In the genomic region with DNA sequence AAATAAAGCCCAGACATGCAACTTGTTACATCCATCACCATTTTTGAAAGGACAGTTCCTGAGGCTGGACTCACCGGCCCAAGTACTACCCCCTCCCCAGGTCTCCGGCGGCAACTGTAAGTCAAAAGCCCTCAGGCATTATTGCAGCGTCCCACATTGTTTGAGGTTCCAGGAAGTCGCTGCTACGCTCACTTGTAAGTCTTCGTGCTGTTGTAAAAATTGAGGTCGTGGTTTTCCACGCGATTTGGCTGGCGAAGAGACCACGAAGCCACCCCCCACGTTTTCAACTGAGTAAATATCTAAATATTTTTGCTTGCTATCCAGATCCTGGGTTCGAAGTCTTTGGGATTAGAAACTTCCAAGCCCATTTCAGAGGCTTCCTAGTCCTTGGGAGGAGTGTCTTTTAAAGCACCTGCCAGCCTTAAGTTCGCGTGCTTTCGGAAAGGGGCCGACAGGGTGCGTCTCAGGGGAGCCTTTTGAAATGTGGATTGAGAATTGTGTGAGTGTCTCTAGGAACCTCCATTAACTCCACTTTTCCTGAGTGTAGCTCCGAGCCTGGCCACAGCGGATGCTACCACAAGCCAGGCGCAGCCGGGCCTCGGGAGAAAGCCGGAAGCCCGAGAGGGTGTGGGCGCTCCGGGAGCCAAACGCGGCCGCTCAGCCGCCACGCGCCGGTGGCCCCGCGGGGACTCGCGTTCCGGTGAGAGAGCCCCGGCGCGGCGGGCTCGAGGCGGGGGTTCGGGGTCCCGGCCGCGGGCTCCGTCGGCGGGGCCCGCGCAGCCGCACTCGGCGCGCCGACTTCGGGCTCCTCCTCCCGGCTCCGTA, we compare ENCODE assay signal across 8 cellular contexts. TPM values are rescaled to one million over a fixed set of nuclear protein-coding genes. Genes with fewer than 3 reads are reported as not detected.
DNase-seq lines count a peak whose midpoint lies in the region; ATAC-seq, FAIRE-seq and TF ChIP-seq lines count a peak whose summit lies in the region.

A gene with protein sequence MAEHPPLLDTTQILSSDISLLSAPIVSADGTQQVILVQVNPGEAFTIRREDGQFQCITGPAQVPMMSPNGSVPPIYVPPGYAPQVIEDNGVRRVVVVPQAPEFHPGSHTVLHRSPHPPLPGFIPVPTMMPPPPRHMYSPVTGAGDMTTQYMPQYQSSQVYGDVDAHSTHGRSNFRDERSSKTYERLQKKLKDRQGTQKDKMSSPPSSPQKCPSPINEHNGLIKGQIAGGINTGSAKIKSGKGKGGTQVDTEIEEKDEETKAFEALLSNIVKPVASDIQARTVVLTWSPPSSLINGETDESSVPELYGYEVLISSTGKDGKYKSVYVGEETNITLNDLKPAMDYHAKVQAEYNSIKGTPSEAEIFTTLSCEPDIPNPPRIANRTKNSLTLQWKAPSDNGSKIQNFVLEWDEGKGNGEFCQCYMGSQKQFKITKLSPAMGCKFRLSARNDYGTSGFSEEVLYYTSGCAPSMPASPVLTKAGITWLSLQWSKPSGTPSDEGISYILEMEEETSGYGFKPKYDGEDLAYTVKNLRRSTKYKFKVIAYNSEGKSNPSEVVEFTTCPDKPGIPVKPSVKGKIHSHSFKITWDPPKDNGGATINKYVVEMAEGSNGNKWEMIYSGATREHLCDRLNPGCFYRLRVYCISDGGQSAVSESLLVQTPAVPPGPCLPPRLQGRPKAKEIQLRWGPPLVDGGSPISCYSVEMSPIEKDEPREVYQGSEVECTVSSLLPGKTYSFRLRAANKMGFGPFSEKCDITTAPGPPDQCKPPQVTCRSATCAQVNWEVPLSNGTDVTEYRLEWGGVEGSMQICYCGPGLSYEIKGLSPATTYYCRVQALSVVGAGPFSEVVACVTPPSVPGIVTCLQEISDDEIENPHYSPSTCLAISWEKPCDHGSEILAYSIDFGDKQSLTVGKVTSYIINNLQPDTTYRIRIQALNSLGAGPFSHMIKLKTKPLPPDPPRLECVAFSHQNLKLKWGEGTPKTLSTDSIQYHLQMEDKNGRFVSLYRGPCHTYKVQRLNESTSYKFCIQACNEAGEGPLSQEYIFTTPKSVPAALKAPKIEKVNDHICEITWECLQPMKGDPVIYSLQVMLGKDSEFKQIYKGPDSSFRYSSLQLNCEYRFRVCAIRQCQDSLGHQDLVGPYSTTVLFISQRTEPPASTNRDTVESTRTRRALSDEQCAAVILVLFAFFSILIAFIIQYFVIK (plus strand): TSS at position 812 of the 825 bp plus-strand sequence. CDS start 30,279 bp downstream, outside the sequence.

- H3K36me3 ChIP-seq in upper lobe of left lung, result no peaks in the 10 kb centered on the region

- no peaks in the 10 kb centered on the region for H3K27me3 ChIP-seq in upper lobe of left lung

- peak within 1 kb of the TSS; percentile 98 to 100 (median 100) for H3K27ac ChIP-seq in upper lobe of left lung

- H3K9me3 ChIP-seq in upper lobe of left lung, result peaks cover 0 to 8% (median 2%) of the 10 kb centered on the region in 4 donors

- peak; percentile 1 for ATAC-seq in HG03469 (IDR thresholded peaks at IDR 0.05; ENCODE audit: unreplicated experiment)
- ATAC-seq in activated naive CD4-positive, alpha-beta T cell treated with anti-CD3 and anti-CD28 coated beads, Interleukin-2, amount 50 U/mL, for 72 hours, result peak; percentile 17 to 44
- peak; percentile 84 for ATAC-seq in omental fat pad (ENCODE audit: low FRiP score)
- ATAC-seq in upper lobe of left lung (ENCODE audit: low FRiP score in 2 of 2), result peak; percentile 62 to 91

- peaks cover 18 to 26% of the 10 kb centered on the region in 2 donors for H3K9me3 Mint-ChIP-seq in activated naive CD4-positive, alpha-beta T cell treated with anti-CD3 and anti-CD28 coated beads, Interleukin-2, amount 50 U/mL, for 72 hours

- TF ChIP-seq CTCF in omental fat pad (IDR thresholded peaks at IDR 0.05) (no peak), upper lobe of left lung (IDR thresholded peaks at IDR 0.05) (peak in 2 of 6 experiments; percentile 30 to 32)

- DNase-seq in C1 segment of cervical spinal cord (lab: John Stamatoyannopoulos, UW), result peak in 13 of 14 donors; percentile 40 to 77 (median 62)
- DNase-seq in RCC 7860 (ENCODE audit: low spot score), result peak; percentile 32
- DNase-seq in activated naive CD4-positive, alpha-beta T cell treated with anti-CD3 and anti-CD28 coated beads, Interleukin-2, amount 50 U/mL, for 72 hours (ENCODE audit: low spot score in 2 of 2), result peak in 1 of 2 donors; percentile 87
- DNase-seq in glomerular endothelial cell (ENCODE audit: extremely low read depth, low read depth, low spot score), result no peak
- DNase-seq in omental fat pad (ENCODE audit: low spot score), result no peak
- DNase-seq in upper lobe of left lung, result peak in 1 of 2 donors; percentile 67

- TF ChIP-seq POLR2A in GM18951 (IDR thresholded peaks at IDR 0.05; ENCODE audit: extremely low read depth, insufficient read depth, insufficient read length) (peak; percentile 80), upper lobe of left lung (IDR thresholded peaks at IDR 0.05) (peak in 1 of 4 donors; percentile 40)

- H3K27ac Mint-ChIP-seq in activated naive CD4-positive, alpha-beta T cell treated with anti-CD3 and anti-CD28 coated beads, Interleukin-2, amount 50 U/mL, for 72 hours, result peak within 1 kb of the TSS; percentile 92 to 98

- H3K4me1 ChIP-seq in upper lobe of left lung, result peaks cover 18 to 30% (median 24%) of the 10 kb centered on the region in 4 donors

- H3K36me3 Mint-ChIP-seq in activated naive CD4-positive, alpha-beta T cell treated with anti-CD3 and anti-CD28 coated beads, Interleukin-2, amount 50 U/mL, for 72 hours, result peaks cover 37 to 42% of the 10 kb centered on the region in 2 donors

- H3K4me3 ChIP-seq in upper lobe of left lung, result peak within 1 kb of the TSS; percentile 81 to 92 (median 87)

- no peak for FAIRE-seq in RCC 7860 (lab: Jason Lieb, UNC)

- in situ Hi-C loops in GM18951 (cut with MboI; ENCODE audit: low sequenced_read_pairs, unreplicated experiment), result no loop called here

- no peak for TF ChIP-seq EP300 in upper lobe of left lung (IDR thresholded peaks at IDR 0.05)

- WGBS in upper lobe of left lung, 2 donors, result 0 to 1% methylated on average over 23 to 25 of the region's 63 CpGs

RNA-seq across cellular contexts. Expression of the gene that starts here (rescaled TPM):
- 10 to 100 TPM; 24.5 to 25.3 TPM for total RNA-seq in activated naive CD4-positive, alpha-beta T cell treated with anti-CD3 and anti-CD28 coated beads, Interleukin-2, amount 50 U/mL, for 72 hours
- total RNA-seq in glomerular endothelial cell, result 40.5 and 41.5 TPM in 2 replicates
- total RNA-seq in omental fat pad, result 10 to 100 TPM; 53.7 to 59.8 (median 56.4) TPM
- total RNA-seq in upper lobe of left lung, result 10 to 100 TPM; 22.9 to 62.3 (median 44.6) TPM

Comparison
In these comparisons a context has a peak if more than half of its experiments do, and no peak if none do; other contexts are left out.
1. DNase-seq: peak in C1 segment of cervical spinal cord (13 of 14) and RCC 7860 (single experiment); none in glomerular endothelial cell (single experiment) and omental fat pad (single experiment).
2. ATAC-seq: peak in every context shown above with its lines; median percentile 84 in omental fat pad; 76 in upper lobe of left lung; 30 in activated naive CD4-positive, alpha-beta T cell treated with anti-CD3 and anti-CD28 coated beads, Interleukin-2, amount 50 U/mL, for 72 hours; 1 in HG03469.